ENCODE assay signal across 1 cellular context in genomic region chr10:101062231-101063161, GRCh38.
TF ChIP-seq lines count a peak whose summit lies in the region.

No MANE protein-coding gene starts in this region.

TF ChIP-seq in K562, 482 proteins besides CTCF, POLR2A, EP300 and RAD21 (continued from another document and continues in another):
- TF ChIP-seq, protein P1, sequence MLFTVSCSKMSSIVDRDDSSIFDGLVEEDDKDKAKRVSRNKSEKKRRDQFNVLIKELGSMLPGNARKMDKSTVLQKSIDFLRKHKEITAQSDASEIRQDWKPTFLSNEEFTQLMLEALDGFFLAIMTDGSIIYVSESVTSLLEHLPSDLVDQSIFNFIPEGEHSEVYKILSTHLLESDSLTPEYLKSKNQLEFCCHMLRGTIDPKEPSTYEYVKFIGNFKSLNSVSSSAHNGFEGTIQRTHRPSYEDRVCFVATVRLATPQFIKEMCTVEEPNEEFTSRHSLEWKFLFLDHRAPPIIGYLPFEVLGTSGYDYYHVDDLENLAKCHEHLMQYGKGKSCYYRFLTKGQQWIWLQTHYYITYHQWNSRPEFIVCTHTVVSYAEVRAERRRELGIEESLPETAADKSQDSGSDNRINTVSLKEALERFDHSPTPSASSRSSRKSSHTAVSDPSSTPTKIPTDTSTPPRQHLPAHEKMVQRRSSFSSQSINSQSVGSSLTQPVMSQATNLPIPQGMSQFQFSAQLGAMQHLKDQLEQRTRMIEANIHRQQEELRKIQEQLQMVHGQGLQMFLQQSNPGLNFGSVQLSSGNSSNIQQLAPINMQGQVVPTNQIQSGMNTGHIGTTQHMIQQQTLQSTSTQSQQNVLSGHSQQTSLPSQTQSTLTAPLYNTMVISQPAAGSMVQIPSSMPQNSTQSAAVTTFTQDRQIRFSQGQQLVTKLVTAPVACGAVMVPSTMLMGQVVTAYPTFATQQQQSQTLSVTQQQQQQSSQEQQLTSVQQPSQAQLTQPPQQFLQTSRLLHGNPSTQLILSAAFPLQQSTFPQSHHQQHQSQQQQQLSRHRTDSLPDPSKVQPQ (CRISPR knock-in tag; IDR thresholded peaks at IDR 0.05; ENCODE audit: borderline replicate concordance): no peak
- TF ChIP-seq ZBTB7A (IDR thresholded peaks at IDR 0.05; ENCODE audit: borderline replicate concordance, control insufficient read depth, low read depth, low read length): peak; percentile 70; the same call in 1 of the 2 replicates
- no peak for TF ChIP-seq FOXP1 (CRISPR knock-in tag; IDR thresholded peaks at IDR 0.05)
- TF ChIP-seq MITF (IDR thresholded peaks at IDR 0.05): no peak
- TF ChIP-seq RNF2 (IDR thresholded peaks at IDR 0.05): peak; percentile 42; the same call in 1 of the 2 replicates
- TF ChIP-seq PTTG1 (tag; IDR thresholded peaks at IDR 0.05; ENCODE audit: low read depth): no peak
- peak; percentile 61; the same call in 1 of the 2 replicates for TF ChIP-seq GABPB1 (CRISPR knock-in tag; IDR thresholded peaks at IDR 0.05)
- peak; percentile 69; the same call in 1 of the 2 replicates for TF ChIP-seq ZBTB1 (CRISPR knock-in tag; IDR thresholded peaks at IDR 0.05; ENCODE audit: borderline replicate concordance, low read depth)
- peak; percentile 63; the same call in 1 of the 2 replicates for TF ChIP-seq ZBTB17 (CRISPR knock-in tag; IDR thresholded peaks at IDR 0.05)
- TF ChIP-seq, protein P2, sequence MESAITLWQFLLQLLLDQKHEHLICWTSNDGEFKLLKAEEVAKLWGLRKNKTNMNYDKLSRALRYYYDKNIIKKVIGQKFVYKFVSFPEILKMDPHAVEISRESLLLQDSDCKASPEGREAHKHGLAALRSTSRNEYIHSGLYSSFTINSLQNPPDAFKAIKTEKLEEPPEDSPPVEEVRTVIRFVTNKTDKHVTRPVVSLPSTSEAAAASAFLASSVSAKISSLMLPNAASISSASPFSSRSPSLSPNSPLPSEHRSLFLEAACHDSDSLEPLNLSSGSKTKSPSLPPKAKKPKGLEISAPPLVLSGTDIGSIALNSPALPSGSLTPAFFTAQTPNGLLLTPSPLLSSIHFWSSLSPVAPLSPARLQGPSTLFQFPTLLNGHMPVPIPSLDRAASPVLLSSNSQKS (CRISPR knock-in tag; IDR thresholded peaks at IDR 0.05): no peak
- TF ChIP-seq ZNF639 (CRISPR knock-in tag; conservative IDR thresholded peaks at IDR 0.05 in 1 of 2, IDR thresholded peaks at IDR 0.05 in 1 of 2): peak in 1 of 2 experiments; percentile 61; a peak in 1 of 4 replicates
- TF ChIP-seq TAF9B (IDR thresholded peaks at IDR 0.05; ENCODE audit: partially characterized antibody): no peak
- TF ChIP-seq BRCA1 (IDR thresholded peaks at IDR 0.05): no peak
- no peak for TF ChIP-seq BRCA1 (CRISPR knock-in tag; IDR thresholded peaks at IDR 0.05)
- TF ChIP-seq RBM25 (IDR thresholded peaks at IDR 0.05; ENCODE audit: low read depth, low read length, severe bottlenecking): peak; percentile 13
- no peak for TF ChIP-seq LARP7 (IDR thresholded peaks at IDR 0.05)
- TF ChIP-seq CTBP1 (IDR thresholded peaks at IDR 0.05; ENCODE audit: borderline replicate concordance): peak; percentile 95
- 0 out of 2 replicates have a peak, but pooled peaks have one; percentile 33 for TF ChIP-seq EP400 (IDR thresholded peaks at IDR 0.05)
- TF ChIP-seq, protein P3, sequence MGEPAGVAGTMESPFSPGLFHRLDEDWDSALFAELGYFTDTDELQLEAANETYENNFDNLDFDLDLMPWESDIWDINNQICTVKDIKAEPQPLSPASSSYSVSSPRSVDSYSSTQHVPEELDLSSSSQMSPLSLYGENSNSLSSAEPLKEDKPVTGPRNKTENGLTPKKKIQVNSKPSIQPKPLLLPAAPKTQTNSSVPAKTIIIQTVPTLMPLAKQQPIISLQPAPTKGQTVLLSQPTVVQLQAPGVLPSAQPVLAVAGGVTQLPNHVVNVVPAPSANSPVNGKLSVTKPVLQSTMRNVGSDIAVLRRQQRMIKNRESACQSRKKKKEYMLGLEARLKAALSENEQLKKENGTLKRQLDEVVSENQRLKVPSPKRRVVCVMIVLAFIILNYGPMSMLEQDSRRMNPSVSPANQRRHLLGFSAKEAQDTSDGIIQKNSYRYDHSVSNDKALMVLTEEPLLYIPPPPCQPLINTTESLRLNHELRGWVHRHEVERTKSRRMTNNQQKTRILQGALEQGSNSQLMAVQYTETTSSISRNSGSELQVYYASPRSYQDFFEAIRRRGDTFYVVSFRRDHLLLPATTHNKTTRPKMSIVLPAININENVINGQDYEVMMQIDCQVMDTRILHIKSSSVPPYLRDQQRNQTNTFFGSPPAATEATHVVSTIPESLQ (CRISPR knock-in tag; IDR thresholded peaks at IDR 0.05): 0 out of 2 replicates have a peak, but pooled peaks have one; percentile 16
- 0 out of 2 replicates have a peak, but pooled peaks have one; percentile 10 for TF ChIP-seq NBN (IDR thresholded peaks at IDR 0.05; ENCODE audit: low read depth)
- peak; percentile 72 for TF ChIP-seq FIP1L1 (IDR thresholded peaks at IDR 0.05; ENCODE audit: low read depth, low read length, poor library complexity, severe bottlenecking)
- TF ChIP-seq ESRRA (IDR thresholded peaks at IDR 0.05; ENCODE audit: borderline replicate concordance, low read depth): peak; percentile 52; the same call in 1 of the 2 replicates
- TF ChIP-seq HMGN3 (IDR thresholded peaks at IDR 0.05; ENCODE audit: borderline replicate concordance, extremely low read depth, insufficient read length, low read depth, low read length): peak; percentile 55
- TF ChIP-seq, protein P4, sequence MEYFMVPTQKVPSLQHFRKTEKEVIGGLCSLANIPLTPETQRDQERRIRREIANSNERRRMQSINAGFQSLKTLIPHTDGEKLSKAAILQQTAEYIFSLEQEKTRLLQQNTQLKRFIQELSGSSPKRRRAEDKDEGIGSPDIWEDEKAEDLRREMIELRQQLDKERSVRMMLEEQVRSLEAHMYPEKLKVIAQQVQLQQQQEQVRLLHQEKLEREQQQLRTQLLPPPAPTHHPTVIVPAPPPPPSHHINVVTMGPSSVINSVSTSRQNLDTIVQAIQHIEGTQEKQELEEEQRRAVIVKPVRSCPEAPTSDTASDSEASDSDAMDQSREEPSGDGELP (CRISPR knock-in tag; IDR thresholded peaks at IDR 0.05; ENCODE audit: borderline replicate concordance): peak; percentile 43
- TF ChIP-seq MYC (IDR thresholded peaks at IDR 0.05; ENCODE audit: low read depth, low read length): peak; percentile 63; the same call in 1 of the 2 replicates
- peak; percentile 40; the same call in 1 of the 2 replicates for TF ChIP-seq MYC (CRISPR knock-in tag; IDR thresholded peaks at IDR 0.05; ENCODE audit: borderline replicate concordance, low read depth)
- TF ChIP-seq RBM34 (IDR thresholded peaks at IDR 0.05; ENCODE audit: borderline replicate concordance, insufficient read depth, low read length): 0 out of 2 replicates have a peak, but pooled peaks have one; percentile 28
- peak; percentile 21; the same call in 1 of the 2 replicates for TF ChIP-seq ZNF263 (CRISPR knock-in tag; IDR thresholded peaks at IDR 0.05; ENCODE audit: borderline replicate concordance)
- no peak; the same call in 1 of the 2 replicates for TF ChIP-seq ZNF12 (CRISPR knock-in tag; IDR thresholded peaks at IDR 0.05)
- TF ChIP-seq RBFOX2 (IDR thresholded peaks at IDR 0.05; ENCODE audit: low read depth, low read length): peak; percentile 84
- TF ChIP-seq SRSF3 (IDR thresholded peaks at IDR 0.05; ENCODE audit: insufficient read depth, low read length): no peak
- no peak for TF ChIP-seq RFX7 (CRISPR knock-in tag; IDR thresholded peaks at IDR 0.05)
- TF ChIP-seq, protein P5, sequence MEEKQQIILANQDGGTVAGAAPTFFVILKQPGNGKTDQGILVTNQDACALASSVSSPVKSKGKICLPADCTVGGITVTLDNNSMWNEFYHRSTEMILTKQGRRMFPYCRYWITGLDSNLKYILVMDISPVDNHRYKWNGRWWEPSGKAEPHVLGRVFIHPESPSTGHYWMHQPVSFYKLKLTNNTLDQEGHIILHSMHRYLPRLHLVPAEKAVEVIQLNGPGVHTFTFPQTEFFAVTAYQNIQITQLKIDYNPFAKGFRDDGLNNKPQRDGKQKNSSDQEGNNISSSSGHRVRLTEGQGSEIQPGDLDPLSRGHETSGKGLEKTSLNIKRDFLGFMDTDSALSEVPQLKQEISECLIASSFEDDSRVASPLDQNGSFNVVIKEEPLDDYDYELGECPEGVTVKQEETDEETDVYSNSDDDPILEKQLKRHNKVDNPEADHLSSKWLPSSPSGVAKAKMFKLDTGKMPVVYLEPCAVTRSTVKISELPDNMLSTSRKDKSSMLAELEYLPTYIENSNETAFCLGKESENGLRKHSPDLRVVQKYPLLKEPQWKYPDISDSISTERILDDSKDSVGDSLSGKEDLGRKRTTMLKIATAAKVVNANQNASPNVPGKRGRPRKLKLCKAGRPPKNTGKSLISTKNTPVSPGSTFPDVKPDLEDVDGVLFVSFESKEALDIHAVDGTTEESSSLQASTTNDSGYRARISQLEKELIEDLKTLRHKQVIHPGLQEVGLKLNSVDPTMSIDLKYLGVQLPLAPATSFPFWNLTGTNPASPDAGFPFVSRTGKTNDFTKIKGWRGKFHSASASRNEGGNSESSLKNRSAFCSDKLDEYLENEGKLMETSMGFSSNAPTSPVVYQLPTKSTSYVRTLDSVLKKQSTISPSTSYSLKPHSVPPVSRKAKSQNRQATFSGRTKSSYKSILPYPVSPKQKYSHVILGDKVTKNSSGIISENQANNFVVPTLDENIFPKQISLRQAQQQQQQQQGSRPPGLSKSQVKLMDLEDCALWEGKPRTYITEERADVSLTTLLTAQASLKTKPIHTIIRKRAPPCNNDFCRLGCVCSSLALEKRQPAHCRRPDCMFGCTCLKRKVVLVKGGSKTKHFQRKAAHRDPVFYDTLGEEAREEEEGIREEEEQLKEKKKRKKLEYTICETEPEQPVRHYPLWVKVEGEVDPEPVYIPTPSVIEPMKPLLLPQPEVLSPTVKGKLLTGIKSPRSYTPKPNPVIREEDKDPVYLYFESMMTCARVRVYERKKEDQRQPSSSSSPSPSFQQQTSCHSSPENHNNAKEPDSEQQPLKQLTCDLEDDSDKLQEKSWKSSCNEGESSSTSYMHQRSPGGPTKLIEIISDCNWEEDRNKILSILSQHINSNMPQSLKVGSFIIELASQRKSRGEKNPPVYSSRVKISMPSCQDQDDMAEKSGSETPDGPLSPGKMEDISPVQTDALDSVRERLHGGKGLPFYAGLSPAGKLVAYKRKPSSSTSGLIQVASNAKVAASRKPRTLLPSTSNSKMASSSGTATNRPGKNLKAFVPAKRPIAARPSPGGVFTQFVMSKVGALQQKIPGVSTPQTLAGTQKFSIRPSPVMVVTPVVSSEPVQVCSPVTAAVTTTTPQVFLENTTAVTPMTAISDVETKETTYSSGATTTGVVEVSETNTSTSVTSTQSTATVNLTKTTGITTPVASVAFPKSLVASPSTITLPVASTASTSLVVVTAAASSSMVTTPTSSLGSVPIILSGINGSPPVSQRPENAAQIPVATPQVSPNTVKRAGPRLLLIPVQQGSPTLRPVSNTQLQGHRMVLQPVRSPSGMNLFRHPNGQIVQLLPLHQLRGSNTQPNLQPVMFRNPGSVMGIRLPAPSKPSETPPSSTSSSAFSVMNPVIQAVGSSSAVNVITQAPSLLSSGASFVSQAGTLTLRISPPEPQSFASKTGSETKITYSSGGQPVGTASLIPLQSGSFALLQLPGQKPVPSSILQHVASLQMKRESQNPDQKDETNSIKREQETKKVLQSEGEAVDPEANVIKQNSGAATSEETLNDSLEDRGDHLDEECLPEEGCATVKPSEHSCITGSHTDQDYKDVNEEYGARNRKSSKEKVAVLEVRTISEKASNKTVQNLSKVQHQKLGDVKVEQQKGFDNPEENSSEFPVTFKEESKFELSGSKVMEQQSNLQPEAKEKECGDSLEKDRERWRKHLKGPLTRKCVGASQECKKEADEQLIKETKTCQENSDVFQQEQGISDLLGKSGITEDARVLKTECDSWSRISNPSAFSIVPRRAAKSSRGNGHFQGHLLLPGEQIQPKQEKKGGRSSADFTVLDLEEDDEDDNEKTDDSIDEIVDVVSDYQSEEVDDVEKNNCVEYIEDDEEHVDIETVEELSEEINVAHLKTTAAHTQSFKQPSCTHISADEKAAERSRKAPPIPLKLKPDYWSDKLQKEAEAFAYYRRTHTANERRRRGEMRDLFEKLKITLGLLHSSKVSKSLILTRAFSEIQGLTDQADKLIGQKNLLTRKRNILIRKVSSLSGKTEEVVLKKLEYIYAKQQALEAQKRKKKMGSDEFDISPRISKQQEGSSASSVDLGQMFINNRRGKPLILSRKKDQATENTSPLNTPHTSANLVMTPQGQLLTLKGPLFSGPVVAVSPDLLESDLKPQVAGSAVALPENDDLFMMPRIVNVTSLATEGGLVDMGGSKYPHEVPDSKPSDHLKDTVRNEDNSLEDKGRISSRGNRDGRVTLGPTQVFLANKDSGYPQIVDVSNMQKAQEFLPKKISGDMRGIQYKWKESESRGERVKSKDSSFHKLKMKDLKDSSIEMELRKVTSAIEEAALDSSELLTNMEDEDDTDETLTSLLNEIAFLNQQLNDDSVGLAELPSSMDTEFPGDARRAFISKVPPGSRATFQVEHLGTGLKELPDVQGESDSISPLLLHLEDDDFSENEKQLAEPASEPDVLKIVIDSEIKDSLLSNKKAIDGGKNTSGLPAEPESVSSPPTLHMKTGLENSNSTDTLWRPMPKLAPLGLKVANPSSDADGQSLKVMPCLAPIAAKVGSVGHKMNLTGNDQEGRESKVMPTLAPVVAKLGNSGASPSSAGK (IDR thresholded peaks at IDR 0.05): peak; percentile 92
- TF ChIP-seq ARID1B (IDR thresholded peaks at IDR 0.05): no peak; the same call in 1 of the 2 replicates
- 0 out of 2 replicates have a peak, but pooled peaks have one; percentile 42 for TF ChIP-seq DMBX1 (CRISPR knock-in tag; IDR thresholded peaks at IDR 0.05; ENCODE audit: borderline replicate concordance)
- TF ChIP-seq ZNF79 (CRISPR knock-in tag; IDR thresholded peaks at IDR 0.05; ENCODE audit: low read depth): no peak
- TF ChIP-seq SETDB1 (IDR thresholded peaks at IDR 0.05; ENCODE audit: low read length): no peak
- TF ChIP-seq MAZ (CRISPR knock-in tag; conservative IDR thresholded peaks at IDR 0.05 in 1 of 2, IDR thresholded peaks at IDR 0.05 in 1 of 2): peak; percentile 60 to 72; a peak in 3 of 4 replicates
